28 cellular contexts compared by ENCODE assay signal in genomic region chr5:93649234-93649900, GRCh38.
DNase-seq lines count a peak whose midpoint lies in the region; ATAC-seq and TF ChIP-seq lines count a peak whose summit lies in the region.
"Had no signal": no experiment of that assay in that cellular context is flagged by ENCODE, and none has a peak within 500 bp of the region (broad histone marks: within the 10 kb centered on the region; RNA-seq: fewer than 3 reads in every experiment).

No MANE protein-coding gene starts in this region.

- WGBS in heart right ventricle, 2 donors: 57 to 63% methylated on average over 1 of the region's 1 CpG

- TF ChIP-seq CTCF in GM23338 (conservative IDR thresholded peaks at IDR 0.05; ENCODE audit: low read depth in 2 of 2) (no peak), foreskin keratinocyte (conservative IDR thresholded peaks at IDR 0.05) (no peak), heart right ventricle (IDR thresholded peaks at IDR 0.05) (no peak)

- ATAC-seq in GM23338 (peak; percentile 82), foreskin keratinocyte (no peak), heart right ventricle (no peak), GM21528 (IDR thresholded peaks at IDR 0.05; ENCODE audit: low FRiP score, unreplicated experiment) (no peak)
- ATAC-seq in stimulated activated naive CD8-positive, alpha-beta T cell treated with anti-CD3 and anti-CD28 coated beads, Interleukin-15, Interleukin-2, amounts not matched to agents 100 U/mL and 50 U/mL, for 24 hours: no peak
- ATAC-seq: esophagus mucosa; K562; left ventricle myocardium superior; pancreas; PC-3; stimulated activated effector memory CD8-positive, alpha-beta T cell treated with anti-CD3 and anti-CD28 coated beads, Interleukin-12 subunit alpha, Interleukin-12 subunit beta, amount 100 ng/mL, for 72 hours; T-cell had no signal

- intact Hi-C loops in heart right ventricle (cut with DNase I): no loop called here

- H3K4me1 Mint-ChIP-seq in GM23338: peaks cover 9% of the 10 kb centered on the region; the same call in 2 of the 3 replicates
- H3K4me1 Mint-ChIP-seq: nephron had no signal

- H3K27ac ChIP-seq in GM23338 (ENCODE audit: low read depth): no peak overlapping the region
- no peak overlapping the region for H3K27ac ChIP-seq in foreskin keratinocyte
- H3K27ac ChIP-seq in heart right ventricle: no peak overlapping the region
- H3K27ac ChIP-seq: colonic mucosa, GM23248, pancreas, right atrium auricular region, SJSA1, spleen, suprapubic skin had no signal

- no peaks in the 10 kb centered on the region for H3K79me2 ChIP-seq in GM23338 (replicated peaks; ENCODE audit: insufficient read depth)

- DNase-seq in D341Med (ENCODE audit: low spot score) (peak; percentile 14), GM23338 (ENCODE audit: low spot score) (peak; percentile 21), NCI-H69 (lab: John Stamatoyannopoulos, UW) (peak; percentile 92), foreskin keratinocyte (peak; percentile 2 to 20), heart right ventricle (no peak), T-helper 1 cell (no peak)
- no peak for DNase-seq in stimulated activated naive CD8-positive, alpha-beta T cell treated with anti-CD3 and anti-CD28 coated beads, Interleukin-15, Interleukin-2, amounts not matched to agents 100 U/mL and 50 U/mL, for 24 hours
- DNase-seq: activated gamma-delta T cell treated with Interleukin-2 at 50 U/mL for 16 hours; BE2C; colonic mucosa; effector memory CD4-positive, alpha-beta T cell; foreskin melanocyte; GM23248; left ventricle myocardium superior; NCI-H146; pancreas; PC-3; spleen; stimulated activated CD4-positive, alpha-beta T cell treated with anti-CD3 and anti-CD28 coated beads, Interleukin-2, amount 100 ng/mL, for 48 hours; T-cell had no signal

- H3K36me3 Mint-ChIP-seq in GM23338 (ENCODE audit: low read depth): no peaks in the 10 kb centered on the region
- H3K36me3 Mint-ChIP-seq: stimulated activated effector memory CD8-positive, alpha-beta T cell treated with anti-CD3 and anti-CD28 coated beads, Interleukin-12 subunit alpha, Interleukin-12 subunit beta, amount 100 ng/mL, for 72 hours had no signal

- H3F3A ChIP-seq in GM23338 (replicated peaks; ENCODE audit: low read depth): no peaks in the 10 kb centered on the region

- no peaks in the 10 kb centered on the region for H3K27me3 ChIP-seq in GM23338 (ENCODE audit: insufficient read depth)
- H3K27me3 ChIP-seq in foreskin keratinocyte: no peaks in the 10 kb centered on the region
- no peaks in the 10 kb centered on the region for H3K27me3 ChIP-seq in heart right ventricle
- H3K27me3 ChIP-seq: BE2C, colonic mucosa, pancreas, right atrium auricular region, SJSA1, spleen, suprapubic skin had no signal

- no peaks in the 10 kb centered on the region for H3K36me3 ChIP-seq in GM23338 (ENCODE audit: insufficient read depth)
- H3K36me3 ChIP-seq in heart right ventricle: no peaks in the 10 kb centered on the region
- H3K36me3 ChIP-seq: BE2C, colonic mucosa, pancreas, right atrium auricular region, SJSA1, spleen, suprapubic skin had no signal

- no peak overlapping the region for H3K4me3 ChIP-seq in GM23338
- no peak overlapping the region for H3K4me3 ChIP-seq in heart right ventricle
- H3K4me3 ChIP-seq: colonic mucosa, GM23248, K562, pancreas, right atrium auricular region, SJSA1, spleen, suprapubic skin had no signal

- H4K20me1 ChIP-seq in GM23338 (replicated peaks; ENCODE audit: insufficient read depth): no peaks in the 10 kb centered on the region

- peaks cover 1% of the 10 kb centered on the region for H3K27me3 Mint-ChIP-seq in GM23338 (ENCODE audit: insufficient read depth, low read depth, poor library complexity)
- H3K27me3 Mint-ChIP-seq: T-cell had no signal

- H3K4me2 ChIP-seq in GM23338: no peak overlapping the region

- no peak overlapping the region for H3K27ac Mint-ChIP-seq in GM23338
- H3K27ac Mint-ChIP-seq: nephron; stimulated activated effector memory CD8-positive, alpha-beta T cell treated with anti-CD3 and anti-CD28 coated beads, Interleukin-12 subunit alpha, Interleukin-12 subunit beta, amount 100 ng/mL, for 72 hours; T-cell had no signal

- H3K4me1 ChIP-seq in GM23338 (ENCODE audit: insufficient read depth) (peaks cover 4% of the 10 kb centered on the region; the same call in 1 of the 2 replicates), foreskin keratinocyte (no peaks in the 10 kb centered on the region), heart right ventricle (no peaks in the 10 kb centered on the region)
- H3K4me1 ChIP-seq: colonic mucosa, pancreas, right atrium auricular region, SJSA1, spleen, suprapubic skin had no signal

- H3K4me3 Mint-ChIP-seq in GM23338: no peak overlapping the region
- H3K4me3 Mint-ChIP-seq: nephron; stimulated activated effector memory CD8-positive, alpha-beta T cell treated with anti-CD3 and anti-CD28 coated beads, Interleukin-12 subunit alpha, Interleukin-12 subunit beta, amount 100 ng/mL, for 72 hours; T-cell had no signal

- H3K9me3 ChIP-seq in heart right ventricle: peaks cover 0 to 4% (median 0%) of the 10 kb centered on the region in 11 donors
- H3K9me3 ChIP-seq: BE2C, colonic mucosa, pancreas, right atrium auricular region, SJSA1, spleen, suprapubic skin had no signal

- H2AFZ ChIP-seq in GM23338: no peak overlapping the region
- H2AFZ ChIP-seq: GM23248 had no signal

- no peaks in the 10 kb centered on the region for H3K9me3 Mint-ChIP-seq in GM23338
- H3K9me3 Mint-ChIP-seq: stimulated activated effector memory CD8-positive, alpha-beta T cell treated with anti-CD3 and anti-CD28 coated beads, Interleukin-12 subunit alpha, Interleukin-12 subunit beta, amount 100 ng/mL, for 72 hours; T-cell had no signal

- H3K9me2 ChIP-seq in GM23338 (ENCODE audit: insufficient read depth): no peaks in the 10 kb centered on the region

TF ChIP-seq in GM23338, 12 proteins besides CTCF, POLR2A, EP300 and RAD21 (continues in another document):
- TF ChIP-seq POLR2AphosphoS5 (IDR thresholded peaks at IDR 0.05; ENCODE audit: low read depth): no peak
- TF ChIP-seq CREB1 (CRISPR knock-in tag; IDR thresholded peaks at IDR 0.05; ENCODE audit: low read depth): no peak
- TF ChIP-seq, protein P1, sequence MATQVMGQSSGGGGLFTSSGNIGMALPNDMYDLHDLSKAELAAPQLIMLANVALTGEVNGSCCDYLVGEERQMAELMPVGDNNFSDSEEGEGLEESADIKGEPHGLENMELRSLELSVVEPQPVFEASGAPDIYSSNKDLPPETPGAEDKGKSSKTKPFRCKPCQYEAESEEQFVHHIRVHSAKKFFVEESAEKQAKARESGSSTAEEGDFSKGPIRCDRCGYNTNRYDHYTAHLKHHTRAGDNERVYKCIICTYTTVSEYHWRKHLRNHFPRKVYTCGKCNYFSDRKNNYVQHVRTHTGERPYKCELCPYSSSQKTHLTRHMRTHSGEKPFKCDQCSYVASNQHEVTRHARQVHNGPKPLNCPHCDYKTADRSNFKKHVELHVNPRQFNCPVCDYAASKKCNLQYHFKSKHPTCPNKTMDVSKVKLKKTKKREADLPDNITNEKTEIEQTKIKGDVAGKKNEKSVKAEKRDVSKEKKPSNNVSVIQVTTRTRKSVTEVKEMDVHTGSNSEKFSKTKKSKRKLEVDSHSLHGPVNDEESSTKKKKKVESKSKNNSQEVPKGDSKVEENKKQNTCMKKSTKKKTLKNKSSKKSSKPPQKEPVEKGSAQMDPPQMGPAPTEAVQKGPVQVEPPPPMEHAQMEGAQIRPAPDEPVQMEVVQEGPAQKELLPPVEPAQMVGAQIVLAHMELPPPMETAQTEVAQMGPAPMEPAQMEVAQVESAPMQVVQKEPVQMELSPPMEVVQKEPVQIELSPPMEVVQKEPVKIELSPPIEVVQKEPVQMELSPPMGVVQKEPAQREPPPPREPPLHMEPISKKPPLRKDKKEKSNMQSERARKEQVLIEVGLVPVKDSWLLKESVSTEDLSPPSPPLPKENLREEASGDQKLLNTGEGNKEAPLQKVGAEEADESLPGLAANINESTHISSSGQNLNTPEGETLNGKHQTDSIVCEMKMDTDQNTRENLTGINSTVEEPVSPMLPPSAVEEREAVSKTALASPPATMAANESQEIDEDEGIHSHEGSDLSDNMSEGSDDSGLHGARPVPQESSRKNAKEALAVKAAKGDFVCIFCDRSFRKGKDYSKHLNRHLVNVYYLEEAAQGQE (IDR thresholded peaks at IDR 0.05; ENCODE audit: unreplicated experiment): no peak
- no peak for TF ChIP-seq JUNB (IDR thresholded peaks at IDR 0.05; ENCODE audit: unreplicated experiment)
- TF ChIP-seq ZNF114 (CRISPR knock-in tag; IDR thresholded peaks at IDR 0.05): no peak
- TF ChIP-seq NANOG (IDR thresholded peaks at IDR 0.05; ENCODE audit: borderline replicate concordance): no peak
- TF ChIP-seq ZNF331 (CRISPR knock-in tag; IDR thresholded peaks at IDR 0.05; ENCODE audit: low read depth): no peak
- TF ChIP-seq EZH2 (IDR thresholded peaks at IDR 0.05; ENCODE audit: low read depth, unreplicated experiment): no peak
- TF ChIP-seq ETS1 (IDR thresholded peaks at IDR 0.05): no peak
- TF ChIP-seq STAT1 (IDR thresholded peaks at IDR 0.05; ENCODE audit: unreplicated experiment): no peak
- TF ChIP-seq EZH2phosphoT487 (IDR thresholded peaks at IDR 0.05; ENCODE audit: unreplicated experiment): no peak

Comparison
In these comparisons a context has a peak if more than half of its experiments do, and no peak if none do; other contexts are left out.
1. DNase-seq: peak in D341Med (single experiment), GM23338 (single experiment), NCI-H69 (single experiment) and foreskin keratinocyte (2 of 2); none in heart right ventricle (0 of 2), stimulated activated naive CD8-positive, alpha-beta T cell treated with anti-CD3 and anti-CD28 coated beads, Interleukin-15, Interleukin-2, amounts not matched to agents 100 U/mL and 50 U/mL, for 24 hours (single experiment) and T-helper 1 cell (0 of 5).